In genomic region chr5:5799826-5800225, GRCh38 we compare ENCODE assay signal across 24 cellular contexts.
"Had no signal": no experiment of that assay in that cellular context is flagged by ENCODE, and none has a peak within 500 bp of the region (broad histone marks: within the 10 kb centered on the region; RNA-seq: fewer than 3 reads in every experiment).

No MANE protein-coding gene starts in this region.

- H3K4me3 ChIP-seq: SJCRH30, SK-N-MC had no signal

- H3K9me3 ChIP-seq: SJCRH30 had no signal

- ATAC-seq: activated CD4-positive, alpha-beta T cell treated with anti-CD3 and anti-CD28 coated beads for 36 hours; activated CD8-positive, alpha-beta T cell treated with anti-CD3 and anti-CD28 coated beads, Interleukin-2, amount 10 ng/mL, durations not matched to agents 7 days and 5 days; activated naive CD8-positive, alpha-beta T cell treated with anti-CD3 and anti-CD28 coated beads, Interleukin-2, amount 50 U/mL, for 24 hours; Panc1 had no signal

- H3K4me1 ChIP-seq: SJCRH30 had no signal

- H3K27me3 ChIP-seq: SJCRH30 had no signal

- H3K27ac ChIP-seq: SJCRH30, SK-N-MC had no signal

- DNase-seq: activated CD4-positive, alpha-beta T cell treated with anti-CD3 and anti-CD28 coated beads for 36 hours; activated CD4-positive, alpha-beta T cell treated with anti-CD3 and anti-CD28 coated beads, Interleukin-2, amount 10 ng/mL, durations not matched to agents 7 days and 5 days; activated CD4-positive, alpha-beta T cell treated with anti-CD3 and anti-CD28 coated beads, Interleukin-2, amount 50 U/mL, for 48 hours; activated CD8-positive, alpha-beta T cell treated with anti-CD3 and anti-CD28 coated beads, Interleukin-2, amount 10 ng/mL, durations not matched to agents 7 days and 5 days; activated effector memory CD4-positive, alpha-beta T cell treated with Interleukin-2 at 50 U/mL for 16 hours; activated naive CD4-positive, alpha-beta T cell treated with anti-CD3 and anti-CD28 coated beads, Interleukin-2, amount 10 ng/mL, durations not matched to agents 7 days and 5 days; activated naive CD8-positive, alpha-beta T cell treated with anti-CD3 and anti-CD28 coated beads, Interleukin-2, amount 50 U/mL, for 24 hours; activated T-cell treated with anti-CD3 and anti-CD28 coated beads, Interleukin-2, amount 50 U/mL, for 48 hours; anterior cingulate cortex; caudate nucleus; cerebellar nuclear complex; Karpas-422; NCI-H1105 treated with DMSO at 0.1 percent for 48 hours; NCI-H1436; NCI-H1694; NCI-H1930; NCI-H2081 treated with DMSO at 0.1 percent for 48 hours; NCI-H226; NCI-H524 treated with DMSO at 0.1 percent for 48 hours; SHP77; SJCRH30; T1000 had no signal

- H3K36me3 ChIP-seq: SJCRH30 had no signal
